34 cellular contexts compared by ENCODE assay signal in the genomic region with DNA sequence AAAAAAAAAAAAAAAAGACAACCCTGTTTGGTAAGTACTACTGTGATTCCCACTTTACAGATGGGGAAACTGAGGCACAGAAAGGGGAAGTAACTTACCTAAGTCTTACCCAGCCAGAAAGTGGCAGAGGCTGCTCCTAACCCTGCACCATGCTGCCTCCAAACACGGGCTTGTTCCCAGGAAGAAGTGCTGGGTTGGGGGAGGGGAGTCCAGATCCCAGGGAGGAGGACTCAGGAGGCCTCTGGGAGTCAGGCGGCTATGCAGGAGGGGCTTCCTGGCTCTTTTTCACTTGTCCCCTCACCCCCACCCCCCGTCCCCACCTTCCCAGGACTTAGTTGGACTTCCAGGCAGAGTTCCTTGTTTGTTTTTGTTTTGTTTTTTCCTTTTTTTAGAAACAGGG.
"Had no signal": no experiment of that assay in that cellular context is flagged by ENCODE, and none has a peak within 500 bp of the region (broad histone marks: within the 10 kb centered on the region; RNA-seq: fewer than 3 reads in every experiment).

No MANE protein-coding gene starts in this region.

- H3K4me1 ChIP-seq: ascending aorta had no signal

- H3K9me3 ChIP-seq: ascending aorta, Peyer's patch had no signal

- H3K27ac ChIP-seq: ascending aorta, cardiac muscle cell, Peyer's patch, RWPE1, VCaP had no signal

- H3K4me3 Mint-ChIP-seq: activated B cell treated with CpG ODN at 0.5 μM for 24 hours; activated CD4-positive, alpha-beta memory T cell treated with anti-CD3 and anti-CD28 coated beads, Interleukin-2, amount 10 ng/mL, durations not matched to agents 7 days and 5 days; activated naive CD4-positive, alpha-beta T cell treated with anti-CD3 and anti-CD28 coated beads, Interleukin-2, amount 10 ng/mL, durations not matched to agents 7 days and 5 days; activated T-cell treated with anti-CD3 and anti-CD28 coated beads, Interleukin-2, amount 50 U/mL, for 4 hours had no signal

- DNase-seq: activated B cell treated with CpG ODN at 0.5 μM for 24 hours; activated CD4-positive, alpha-beta memory T cell treated with anti-CD3 and anti-CD28 coated beads, Interleukin-2, amount 10 ng/mL, durations not matched to agents 7 days and 5 days; activated CD4-positive, alpha-beta T cell treated with anti-CD3 and anti-CD28 coated beads for 1 hour; activated CD4-positive, alpha-beta T cell treated with anti-CD3 and anti-CD28 coated beads for 48 hours; activated effector memory CD4-positive, alpha-beta T cell treated with Interleukin-2 at 50 U/mL for 16 hours; activated naive CD4-positive, alpha-beta T cell treated with anti-CD3 and anti-CD28 coated beads, Interleukin-2, amount 10 ng/mL, durations not matched to agents 7 days and 5 days; activated naive CD8-positive, alpha-beta T cell treated with anti-CD3 and anti-CD28 coated beads, Interleukin-2, amount 10 ng/mL, durations not matched to agents 7 days and 5 days; activated T-cell treated with anti-CD3 and anti-CD28 coated beads, Interleukin-2, amount 50 U/mL, for 4 hours; amygdala; cerebellar nuclear complex; Karpas-422; KBM-7; NCI-H1105; NCI-H1417 treated with DMSO at 0.1 percent for 48 hours; NCI-H187 treated with DMSO at 0.1 percent for 48 hours; NCI-H2081; NCI-H2171 treated with DMSO at 0.1 percent for 48 hours; NCI-H2227 treated with DMSO at 0.1 percent for 48 hours; NCI-H446; NCI-H510A treated with DMSO at 0.1 percent for 48 hours; NCI-H526 treated with DMSO at 0.1 percent for 48 hours; NCI-H774; PC-3; Peyer's patch; SIG-M5; T-cell; T-helper 2 cell; T-helper 9 cell had no signal

- ATAC-seq: activated T-cell treated with anti-CD3 and anti-CD28 coated beads, Interleukin-2, amount 50 U/mL, for 4 hours; PC-3; Right ventricle myocardium inferior; SK-N-SH treated with all-trans-retinoic acid at 6 μM for 48 hours; T-cell had no signal

- H3K27ac Mint-ChIP-seq: activated naive CD8-positive, alpha-beta T cell treated with anti-CD3 and anti-CD28 coated beads, Interleukin-2, amount 10 ng/mL, durations not matched to agents 7 days and 5 days had no signal

- H3K9me3 Mint-ChIP-seq: activated B cell treated with CpG ODN at 0.5 μM for 24 hours; activated CD4-positive, alpha-beta memory T cell treated with anti-CD3 and anti-CD28 coated beads, Interleukin-2, amount 10 ng/mL, durations not matched to agents 7 days and 5 days; activated naive CD4-positive, alpha-beta T cell treated with anti-CD3 and anti-CD28 coated beads, Interleukin-2, amount 10 ng/mL, durations not matched to agents 7 days and 5 days; activated naive CD8-positive, alpha-beta T cell treated with anti-CD3 and anti-CD28 coated beads, Interleukin-2, amount 10 ng/mL, durations not matched to agents 7 days and 5 days; activated T-cell treated with anti-CD3 and anti-CD28 coated beads, Interleukin-2, amount 50 U/mL, for 4 hours; T-cell had no signal

- H3K4me3 ChIP-seq: ascending aorta, cardiac muscle cell, Peyer's patch had no signal

- H3K36me3 ChIP-seq: ascending aorta, cardiac muscle cell, Peyer's patch had no signal

- H3K27me3 Mint-ChIP-seq: activated B cell treated with CpG ODN at 0.5 μM for 24 hours; activated CD4-positive, alpha-beta memory T cell treated with anti-CD3 and anti-CD28 coated beads, Interleukin-2, amount 10 ng/mL, durations not matched to agents 7 days and 5 days; activated naive CD4-positive, alpha-beta T cell treated with anti-CD3 and anti-CD28 coated beads, Interleukin-2, amount 10 ng/mL, durations not matched to agents 7 days and 5 days; activated naive CD8-positive, alpha-beta T cell treated with anti-CD3 and anti-CD28 coated beads, Interleukin-2, amount 10 ng/mL, durations not matched to agents 7 days and 5 days; T-cell had no signal

- H3K27me3 ChIP-seq: ascending aorta, cardiac muscle cell, Peyer's patch had no signal
